ENCODE assay signal across 27 cellular contexts in the genomic region with DNA sequence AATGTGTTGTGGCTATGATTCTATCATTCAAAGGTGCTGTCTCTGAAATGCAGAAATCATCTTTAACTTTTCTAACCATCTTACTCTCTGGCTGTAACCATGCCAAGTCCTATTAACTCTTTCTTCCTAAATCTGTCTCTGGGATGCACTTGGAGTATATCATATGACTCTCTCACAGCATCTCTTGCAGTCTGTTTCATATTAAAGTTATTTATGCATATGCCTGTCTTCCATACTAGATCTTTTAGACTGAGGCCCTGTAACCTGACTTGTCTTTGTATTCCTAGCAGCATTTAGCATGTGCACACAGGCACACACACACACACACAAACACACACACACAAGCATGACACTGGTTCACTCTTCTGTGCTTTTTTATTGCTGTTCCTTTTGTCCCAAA.
"Had no signal": no experiment of that assay in that cellular context is flagged by ENCODE, and none has a peak within 500 bp of the region (broad histone marks: within the 10 kb centered on the region; RNA-seq: fewer than 3 reads in every experiment).

No MANE protein-coding gene starts in this region.

- H3K27me3 ChIP-seq: neural progenitor cell, ovary, right lobe of liver, sigmoid colon, suprapubic skin, testis, tibial artery, transverse colon, upper lobe of right lung, uterus had no signal

- H3K27ac ChIP-seq: neural progenitor cell, ovary, parathyroid adenoma, psoas muscle, right lobe of liver, sigmoid colon, suprapubic skin, testis, tibial artery, transverse colon, upper lobe of right lung, uterus had no signal

- H3K36me3 ChIP-seq: neural progenitor cell, ovary, right lobe of liver, sigmoid colon, suprapubic skin, tibial artery, transverse colon, upper lobe of right lung, uterus had no signal

- H3K4me2 ChIP-seq: neural progenitor cell had no signal

- H3K4me3 ChIP-seq: neural progenitor cell, ovary, psoas muscle, right lobe of liver, sigmoid colon, suprapubic skin, testis, tibial artery, transverse colon, upper lobe of right lung, uterus had no signal

- H3K9ac ChIP-seq: neural progenitor cell, parathyroid adenoma had no signal

- H3K4me1 ChIP-seq: neural progenitor cell, parathyroid adenoma, psoas muscle, right lobe of liver, suprapubic skin, testis, tibial artery, transverse colon, upper lobe of right lung, uterus had no signal

- H2AFZ ChIP-seq: neural progenitor cell, parathyroid adenoma had no signal

- H3K9me3 ChIP-seq: ovary, psoas muscle, right lobe of liver, sigmoid colon, suprapubic skin, testis, transverse colon, upper lobe of right lung, uterus had no signal

- DNase-seq: natural killer cell; occipital lobe; ovary; posterior cingulate gyrus; psoas muscle; right cardiac atrium; right lobe of liver; sigmoid colon; small intestine; stimulated activated CD4-positive, alpha-beta T cell treated with anti-CD3 and anti-CD28 coated beads, Interleukin-15, amount 100 ng/mL, for 24 hours; stimulated activated CD4-positive, alpha-beta T cell treated with anti-CD3 and anti-CD28 coated beads, Interleukin-2, amount 100 ng/mL, for 24 hours; stimulated activated CD4-positive, alpha-beta T cell treated with anti-CD3 and anti-CD28 coated beads, Interleukin-2, amount 100 ng/mL, for 48 hours; stimulated activated CD4-positive, alpha-beta T cell treated with anti-CD3 and anti-CD28 coated beads, Interleukin-4, amount 100 ng/mL, for 4 hours; stimulated activated CD8-positive, alpha-beta memory T cell treated with anti-CD3 and anti-CD28 coated beads, Interleukin-4, amount 100 ng/mL, for 48 hours; stimulated activated naive CD4-positive, alpha-beta T cell; stimulated activated naive CD8-positive, alpha-beta T cell treated with anti-CD3 and anti-CD28 coated beads, Interleukin-15, amount 100 ng/mL, for 72 hours; stimulated activated naive CD8-positive, alpha-beta T cell treated with anti-CD3 and anti-CD28 coated beads, Interleukin-15, Interleukin-2, amounts not matched to agents 100 U/mL and 50 U/mL, for 24 hours; substantia nigra; testis; tibial artery; transverse colon; upper lobe of right lung; uterus had no signal

- H3K79me2 ChIP-seq: parathyroid adenoma had no signal

- ATAC-seq: natural killer cell; right cardiac atrium; right lobe of liver; stimulated activated memory B cell treated with anti-CD40 and anti-IgM and Interleukin-4, amounts not matched to agents 10 μg/mL and 1 μg/mL and 100 μg/mL, for 72 hours; stimulated activated naive CD8-positive, alpha-beta T cell treated with anti-CD3 and anti-CD28 coated beads, Interleukin-15, amount 100 ng/mL, for 72 hours; stimulated activated naive CD8-positive, alpha-beta T cell treated with anti-CD3 and anti-CD28 coated beads, Interleukin-15, Interleukin-2, amounts not matched to agents 100 U/mL and 50 U/mL, for 24 hours; upper lobe of right lung had no signal
